In genomic region chr17:75783069-75783783, GRCh38 we compare ENCODE assay signal across 8 cellular contexts. TPM values are rescaled to one million over a fixed set of nuclear protein-coding genes. Genes with fewer than 3 reads are reported as not detected.
DNase-seq lines count a peak whose midpoint lies in the region; ATAC-seq and TF ChIP-seq lines count a peak whose summit lies in the region.

No MANE protein-coding gene starts in this region.

- H3K27ac ChIP-seq in A673 (ENCODE audit: low read depth, low read length, poor library complexity, severe bottlenecking) (peak overlapping the region; percentile 97), temporal lobe (ENCODE audit: low read depth, low read length) (peak overlapping the region; percentile 100)

- ATAC-seq in GM18511 (IDR thresholded peaks at IDR 0.05; ENCODE audit: unreplicated experiment): no peak

- no TSS peak for BruUV-seq in A673 (replicated peaks; lab: Mats Ljungman, UMichigan)

- H3K4me1 ChIP-seq in A673 (ENCODE audit: insufficient read depth, low read length, poor library complexity, severe bottlenecking): peaks cover 19% of the 10 kb centered on the region

- peak; percentile 68 for DNase-seq in A673 (ENCODE audit: low spot score)
- DNase-seq in GM06990 (ENCODE audit: extremely low read depth, insufficient read length): peak; percentile 58
- DNase-seq in NCI-H345 (lab: John Stamatoyannopoulos, UW): peak; percentile 57
- DNase-seq in amniotic stem cell (lab: John Stamatoyannopoulos, UW): peak; percentile 48
- DNase-seq in kidney tubule cell (ENCODE audit: low spot score): peak; percentile 79
- no peak for DNase-seq in hepatic stellate cell (ENCODE audit: low spot score)

- intact Hi-C loops in A673 (cut with micrococcal nuclease; ENCODE audit: unreplicated experiment): no loop called here

- H3K27me3 ChIP-seq in A673 (replicated peaks; ENCODE audit: insufficient read depth, low read depth, low read length, poor library complexity) (no peaks in the 10 kb centered on the region), GM06990 (replicated peaks; ENCODE audit: control insufficient read depth, insufficient read depth, low read length) (no peaks in the 10 kb centered on the region)

- TF ChIP-seq CTCF in A673 (conservative IDR thresholded peaks at IDR 0.05; ENCODE audit: low read depth, low read length) (peak; percentile 77), GM06990 (IDR thresholded peaks at IDR 0.05; ENCODE audit: insufficient read depth, low read length, poor library complexity, severe bottlenecking) (peak; percentile 63)

- POLR2A ChIA-PET in A673 (lab: Charles Lee; ENCODE audit: low non-redundant PET): interaction anchor here (0.7 to 1.0 kb wide), 2 partner anchors 8 to 38 kb away, joined by 4 read pairs; no protein-coding TSS in a partner anchor

- H3K36me3 ChIP-seq in A673 (ENCODE audit: insufficient read depth, low read length, poor library complexity, severe bottlenecking) (peaks cover 10% of the 10 kb centered on the region), GM06990 (ENCODE audit: control insufficient read depth, insufficient read depth, low read length) (peaks cover 5% of the 10 kb centered on the region)

- H3K4me3 ChIP-seq in A673 (ENCODE audit: low read depth, low read length, poor library complexity, severe bottlenecking) (peak overlapping the region; percentile 65), GM06990 (replicated peaks; ENCODE audit: low read depth, low read length) (peak overlapping the region; percentile 85; the same call in 1 of the 2 replicates)

- H3K9me3 ChIP-seq in A673 (ENCODE audit: low read depth, low read length, poor library complexity, severe bottlenecking): no peaks in the 10 kb centered on the region

- CTCF ChIA-PET in A673 (lab: Charles Lee): interaction anchor here (0.6 to 0.8 kb wide), 3 partner anchors 13 to 810 kb away, joined by 3 to 7 read pairs (median 3); no protein-coding TSS in a partner anchor

RNA-seq across cellular contexts. Expression of gene UNK, which starts 1.4 kb away (rescaled TPM):
- total RNA-seq in A673 (2021) (53.2 and 60.0 TPM in 2 replicates), temporal lobe (24.8 TPM)

RNA-seq across cellular contexts. Expression of gene GALK1, which starts 18.2 kb away (rescaled TPM):
- total RNA-seq in A673 (2021) (18.3 and 29.7 TPM in 2 replicates), temporal lobe (6.4 TPM)
